In genomic region chr6:32177788-32178546, GRCh38 we compare ENCODE assay signal across 1 cellular context.
TF ChIP-seq lines count a peak whose summit lies in the region.

Gene RNF5 (plus strand): TSS chr6:32178405. CDS start chr6:32178512, 107 bp downstream.

TF ChIP-seq in HepG2, 621 proteins besides CTCF, POLR2A, EP300 and RAD21 (continued from another document and continues in another):
- TF ChIP-seq ZNF276 (CRISPR knock-in tag; IDR thresholded peaks at IDR 0.05; ENCODE audit: low read depth) (no peak; the same call in 1 of the 2 replicates), ZNF556 (CRISPR knock-in tag; IDR thresholded peaks at IDR 0.05; ENCODE audit: borderline replicate concordance) (no peak), CBX2 (IDR thresholded peaks at IDR 0.05; ENCODE audit: low read depth, low read length) (no peak), CBX2 (CRISPR knock-in tag; IDR thresholded peaks at IDR 0.05; ENCODE audit: low read depth) (no peak), SETDB1 (CRISPR knock-in tag; IDR thresholded peaks at IDR 0.05; ENCODE audit: borderline replicate concordance) (no peak), TOE1 (CRISPR knock-in tag; IDR thresholded peaks at IDR 0.05) (no peak), BCLAF1 (IDR thresholded peaks at IDR 0.05) (no peak), ELK4 (CRISPR knock-in tag; IDR thresholded peaks at IDR 0.05; ENCODE audit: borderline replicate concordance) (no peak), ATF1 (CRISPR knock-in tag; IDR thresholded peaks at IDR 0.05) (peak; percentile 88; the same call in 1 of the 2 replicates), ZNF282 (IDR thresholded peaks at IDR 0.05; ENCODE audit: partially characterized antibody) (no peak), ZNF558 (CRISPR knock-in tag; IDR thresholded peaks at IDR 0.05; ENCODE audit: borderline replicate concordance) (no peak), ZNF709 (CRISPR knock-in tag; IDR thresholded peaks at IDR 0.05) (no peak; the same call in 1 of the 2 replicates), ZNF850 (CRISPR knock-in tag; conservative IDR thresholded peaks at IDR 0.05) (no peak), ZFP36L1 (CRISPR knock-in tag; IDR thresholded peaks at IDR 0.05) (no peak), ZNF83 (CRISPR knock-in tag; IDR thresholded peaks at IDR 0.05; ENCODE audit: borderline replicate concordance) (no peak), SNRNP70 (IDR thresholded peaks at IDR 0.05; ENCODE audit: low read depth, low read length) (no peak), RBM39 (IDR thresholded peaks at IDR 0.05; ENCODE audit: low read depth, low read length, poor library complexity, severe bottlenecking) (no peak), ATF5 (CRISPR knock-in tag; IDR thresholded peaks at IDR 0.05; ENCODE audit: low read depth) (no peak), ZNF264 (CRISPR knock-in tag; IDR thresholded peaks at IDR 0.05) (no peak), ZNF333 (CRISPR knock-in tag; IDR thresholded peaks at IDR 0.05; ENCODE audit: borderline replicate concordance) (no peak), THAP8 (CRISPR knock-in tag; IDR thresholded peaks at IDR 0.05; ENCODE audit: borderline replicate concordance) (no peak), TBL1XR1 (IDR thresholded peaks at IDR 0.05; ENCODE audit: borderline replicate concordance, low read length, partially characterized antibody) (peak; percentile 8), PHF5A (CRISPR knock-in tag; IDR thresholded peaks at IDR 0.05; ENCODE audit: low read depth, unreplicated experiment) (peak; percentile 7), KLF11 (CRISPR knock-in tag; IDR thresholded peaks at IDR 0.05) (no peak), TOPORS (CRISPR knock-in tag; IDR thresholded peaks at IDR 0.05) (no peak), ZBTB46 (CRISPR knock-in tag; IDR thresholded peaks at IDR 0.05; ENCODE audit: borderline replicate concordance) (no peak), XRCC5 (optimal IDR thresholded peaks at IDR 0.05; ENCODE audit: low read length) (no peak), KDM4B (CRISPR knock-in tag; IDR thresholded peaks at IDR 0.05) (0 out of 2 replicates have a peak, but pooled peaks have one; percentile 20), NRL (CRISPR knock-in tag; IDR thresholded peaks at IDR 0.05; ENCODE audit: borderline replicate concordance) (no peak), ZNF784 (CRISPR knock-in tag; IDR thresholded peaks at IDR 0.05; ENCODE audit: borderline replicate concordance) (no peak), BRD4 (CRISPR knock-in tag; IDR thresholded peaks at IDR 0.05) (no peak), ZNF17 (CRISPR knock-in tag; IDR thresholded peaks at IDR 0.05) (no peak), IRF2 (CRISPR knock-in tag; IDR thresholded peaks at IDR 0.05) (no peak; the same call in 1 of the 2 replicates), IRX3 (CRISPR knock-in tag; IDR thresholded peaks at IDR 0.05; ENCODE audit: borderline replicate concordance, low read depth) (no peak), MAFG (CRISPR knock-in tag; IDR thresholded peaks at IDR 0.05) (no peak), KDM6A (CRISPR knock-in tag; IDR thresholded peaks at IDR 0.05; ENCODE audit: low read depth) (no peak; the same call in 1 of the 2 replicates), LBX2 (CRISPR knock-in tag; IDR thresholded peaks at IDR 0.05; ENCODE audit: borderline replicate concordance) (no peak), ZSCAN22 (CRISPR knock-in tag; IDR thresholded peaks at IDR 0.05) (no peak), MED13 (CRISPR knock-in tag; IDR thresholded peaks at IDR 0.05) (no peak), ZNF205 (CRISPR knock-in tag; IDR thresholded peaks at IDR 0.05) (no peak; the same call in 1 of the 2 replicates), BORCS8-MEF2B (CRISPR knock-in tag; IDR thresholded peaks at IDR 0.05) (no peak; the same call in 1 of the 2 replicates), SATB2 (CRISPR knock-in tag; IDR thresholded peaks at IDR 0.05) (no peak), NFYB (CRISPR knock-in tag; IDR thresholded peaks at IDR 0.05) (peak; percentile 92), ZNF562 (CRISPR knock-in tag; IDR thresholded peaks at IDR 0.05; ENCODE audit: borderline replicate concordance) (no peak), FOXA1 (IDR thresholded peaks at IDR 0.05) (no peak), FOXA1 (CRISPR knock-in tag; IDR thresholded peaks at IDR 0.05) (peak; percentile 69), ETS1 (CRISPR knock-in tag; IDR thresholded peaks at IDR 0.05) (no peak), IKZF4 (CRISPR knock-in tag; IDR thresholded peaks at IDR 0.05; ENCODE audit: borderline replicate concordance, low read depth, not compliant biosample characterization) (no peak), SIN3A (IDR thresholded peaks at IDR 0.05; ENCODE audit: borderline replicate concordance, low read depth, low read length) (peak; percentile 75; the same call in 1 of the 2 replicates), FOXC1 (CRISPR knock-in tag; IDR thresholded peaks at IDR 0.05; ENCODE audit: borderline replicate concordance) (0 out of 2 replicates have a peak, but pooled peaks have one; percentile 27), ZNF790 (CRISPR knock-in tag; IDR thresholded peaks at IDR 0.05; ENCODE audit: borderline replicate concordance) (no peak), ZNF761 (CRISPR knock-in tag; conservative IDR thresholded peaks at IDR 0.05) (0 out of 2 replicates have a peak, but pooled peaks have one; percentile 7), FOXM1 (CRISPR knock-in tag; IDR thresholded peaks at IDR 0.05) (no peak), REL (CRISPR knock-in tag; conservative IDR thresholded peaks at IDR 0.05) (no peak), THYN1 (CRISPR knock-in tag; IDR thresholded peaks at IDR 0.05; ENCODE audit: borderline replicate concordance, low read depth) (no peak), ZNF234 (CRISPR knock-in tag; conservative IDR thresholded peaks at IDR 0.05) (no peak), GTF2F1 (IDR thresholded peaks at IDR 0.05; ENCODE audit: low read length) (0 out of 2 replicates have a peak, but pooled peaks have one; percentile 5), ZBTB33 (CRISPR knock-in tag; IDR thresholded peaks at IDR 0.05) (no peak), ZSCAN12 (CRISPR knock-in tag; IDR thresholded peaks at IDR 0.05) (no peak), ZBTB38 (CRISPR knock-in tag; IDR thresholded peaks at IDR 0.05) (no peak)
